1 cellular context compared by ENCODE assay signal in the genomic region with DNA sequence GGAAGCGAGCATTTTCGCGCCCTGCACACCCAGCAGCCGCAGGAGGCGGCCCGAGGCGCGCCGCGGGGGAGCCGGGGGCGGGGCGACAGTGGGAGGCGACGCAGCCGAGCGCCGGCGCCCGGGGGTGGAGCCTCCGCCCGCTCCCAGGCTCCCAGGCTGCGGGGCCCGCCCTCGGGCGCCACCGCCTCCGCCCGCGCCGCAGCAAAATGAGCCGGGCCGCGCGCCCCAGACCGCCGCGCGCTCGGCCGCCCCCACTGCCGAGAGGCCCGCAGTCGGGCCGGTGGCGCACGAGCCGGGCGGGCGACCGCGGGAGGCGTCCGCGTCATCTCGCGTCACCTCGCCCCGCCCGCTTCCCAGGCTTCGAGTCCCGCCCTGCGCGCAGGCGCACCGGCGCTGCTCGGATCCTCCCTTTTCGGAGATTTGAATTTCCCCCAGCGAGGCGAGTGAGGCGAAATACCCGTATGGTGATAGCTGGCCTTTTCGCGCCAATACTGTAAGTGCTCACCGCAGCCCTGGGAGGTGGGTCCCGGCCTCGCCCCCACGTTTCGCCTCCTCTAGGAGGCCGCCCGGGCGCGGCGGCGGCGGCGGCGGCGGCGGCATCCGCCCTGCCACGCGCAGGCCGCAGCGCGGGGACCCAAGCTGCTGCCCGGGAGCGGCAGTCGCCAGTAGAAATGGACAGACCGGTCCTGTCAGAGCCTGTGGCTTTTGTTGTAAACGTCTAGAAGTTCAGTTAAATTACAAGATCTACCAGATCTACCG.
TF ChIP-seq lines count a peak whose summit lies in the region.

A gene with protein sequence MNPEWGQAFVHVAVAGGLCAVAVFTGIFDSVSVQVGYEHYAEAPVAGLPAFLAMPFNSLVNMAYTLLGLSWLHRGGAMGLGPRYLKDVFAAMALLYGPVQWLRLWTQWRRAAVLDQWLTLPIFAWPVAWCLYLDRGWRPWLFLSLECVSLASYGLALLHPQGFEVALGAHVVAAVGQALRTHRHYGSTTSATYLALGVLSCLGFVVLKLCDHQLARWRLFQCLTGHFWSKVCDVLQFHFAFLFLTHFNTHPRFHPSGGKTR (plus strand): TSS at position 387 of the 759 bp plus-strand sequence. CDS start 9,309 bp downstream, outside the sequence.

TF ChIP-seq in HepG2, 621 proteins besides CTCF, POLR2A, EP300 and RAD21 (continued from another document):
- TF ChIP-seq BHLHE40 (IDR thresholded peaks at IDR 0.05; ENCODE audit: low read length): peak; percentile 47
- TF ChIP-seq, protein P1, sequence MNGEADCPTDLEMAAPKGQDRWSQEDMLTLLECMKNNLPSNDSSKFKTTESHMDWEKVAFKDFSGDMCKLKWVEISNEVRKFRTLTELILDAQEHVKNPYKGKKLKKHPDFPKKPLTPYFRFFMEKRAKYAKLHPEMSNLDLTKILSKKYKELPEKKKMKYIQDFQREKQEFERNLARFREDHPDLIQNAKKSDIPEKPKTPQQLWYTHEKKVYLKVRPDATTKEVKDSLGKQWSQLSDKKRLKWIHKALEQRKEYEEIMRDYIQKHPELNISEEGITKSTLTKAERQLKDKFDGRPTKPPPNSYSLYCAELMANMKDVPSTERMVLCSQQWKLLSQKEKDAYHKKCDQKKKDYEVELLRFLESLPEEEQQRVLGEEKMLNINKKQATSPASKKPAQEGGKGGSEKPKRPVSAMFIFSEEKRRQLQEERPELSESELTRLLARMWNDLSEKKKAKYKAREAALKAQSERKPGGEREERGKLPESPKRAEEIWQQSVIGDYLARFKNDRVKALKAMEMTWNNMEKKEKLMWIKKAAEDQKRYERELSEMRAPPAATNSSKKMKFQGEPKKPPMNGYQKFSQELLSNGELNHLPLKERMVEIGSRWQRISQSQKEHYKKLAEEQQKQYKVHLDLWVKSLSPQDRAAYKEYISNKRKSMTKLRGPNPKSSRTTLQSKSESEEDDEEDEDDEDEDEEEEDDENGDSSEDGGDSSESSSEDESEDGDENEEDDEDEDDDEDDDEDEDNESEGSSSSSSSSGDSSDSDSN (CRISPR knock-in tag; IDR thresholded peaks at IDR 0.05): peak; percentile 7; the same call in 1 of the 2 replicates
- TF ChIP-seq TOE1 (CRISPR knock-in tag; IDR thresholded peaks at IDR 0.05): no peak
- TF ChIP-seq NFIB (CRISPR knock-in tag; IDR thresholded peaks at IDR 0.05; ENCODE audit: borderline replicate concordance): no peak
- TF ChIP-seq CREB1 (IDR thresholded peaks at IDR 0.05): peak; percentile 80; the same call in 1 of the 2 replicates
- no peak for TF ChIP-seq CREB1 (CRISPR knock-in tag; IDR thresholded peaks at IDR 0.05)
- TF ChIP-seq ZNF766 (CRISPR knock-in tag; IDR thresholded peaks at IDR 0.05; ENCODE audit: borderline replicate concordance): 0 out of 2 replicates have a peak, but pooled peaks have one; percentile 0
- peak; percentile 11 for TF ChIP-seq YY1 (IDR thresholded peaks at IDR 0.05; ENCODE audit: insufficient read depth, insufficient replicate concordance, low read depth, low read length)
- TF ChIP-seq EED (CRISPR knock-in tag; IDR thresholded peaks at IDR 0.05): no peak
- TF ChIP-seq SIN3A (IDR thresholded peaks at IDR 0.05; ENCODE audit: borderline replicate concordance, low read depth, low read length): peak; percentile 20; the same call in 1 of the 2 replicates
- TF ChIP-seq, protein P2, sequence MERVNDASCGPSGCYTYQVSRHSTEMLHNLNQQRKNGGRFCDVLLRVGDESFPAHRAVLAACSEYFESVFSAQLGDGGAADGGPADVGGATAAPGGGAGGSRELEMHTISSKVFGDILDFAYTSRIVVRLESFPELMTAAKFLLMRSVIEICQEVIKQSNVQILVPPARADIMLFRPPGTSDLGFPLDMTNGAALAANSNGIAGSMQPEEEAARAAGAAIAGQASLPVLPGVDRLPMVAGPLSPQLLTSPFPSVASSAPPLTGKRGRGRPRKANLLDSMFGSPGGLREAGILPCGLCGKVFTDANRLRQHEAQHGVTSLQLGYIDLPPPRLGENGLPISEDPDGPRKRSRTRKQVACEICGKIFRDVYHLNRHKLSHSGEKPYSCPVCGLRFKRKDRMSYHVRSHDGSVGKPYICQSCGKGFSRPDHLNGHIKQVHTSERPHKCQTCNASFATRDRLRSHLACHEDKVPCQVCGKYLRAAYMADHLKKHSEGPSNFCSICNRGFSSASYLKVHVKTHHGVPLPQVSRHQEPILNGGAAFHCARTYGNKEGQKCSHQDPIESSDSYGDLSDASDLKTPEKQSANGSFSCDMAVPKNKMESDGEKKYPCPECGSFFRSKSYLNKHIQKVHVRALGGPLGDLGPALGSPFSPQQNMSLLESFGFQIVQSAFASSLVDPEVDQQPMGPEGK (CRISPR knock-in tag; IDR thresholded peaks at IDR 0.05): 0 out of 2 replicates have a peak, but pooled peaks have one; percentile 23
- TF ChIP-seq ZC3H13 (CRISPR knock-in tag; IDR thresholded peaks at IDR 0.05): 0 out of 2 replicates have a peak, but pooled peaks have one; percentile 24
- TF ChIP-seq SP1 (IDR thresholded peaks at IDR 0.05): no peak
- TF ChIP-seq SP1 (CRISPR knock-in tag; IDR thresholded peaks at IDR 0.05): peak; percentile 35; the same call in 1 of the 2 replicates
- TF ChIP-seq, protein P3, sequence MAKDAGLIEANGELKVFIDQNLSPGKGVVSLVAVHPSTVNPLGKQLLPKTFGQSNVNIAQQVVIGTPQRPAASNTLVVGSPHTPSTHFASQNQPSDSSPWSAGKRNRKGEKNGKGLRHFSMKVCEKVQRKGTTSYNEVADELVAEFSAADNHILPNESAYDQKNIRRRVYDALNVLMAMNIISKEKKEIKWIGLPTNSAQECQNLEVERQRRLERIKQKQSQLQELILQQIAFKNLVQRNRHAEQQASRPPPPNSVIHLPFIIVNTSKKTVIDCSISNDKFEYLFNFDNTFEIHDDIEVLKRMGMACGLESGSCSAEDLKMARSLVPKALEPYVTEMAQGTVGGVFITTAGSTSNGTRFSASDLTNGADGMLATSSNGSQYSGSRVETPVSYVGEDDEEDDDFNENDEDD (CRISPR knock-in tag; IDR thresholded peaks at IDR 0.05; ENCODE audit: borderline replicate concordance): 0 out of 2 replicates have a peak, but pooled peaks have one; percentile 58
- peak; percentile 7 for TF ChIP-seq AGO2 (optimal IDR thresholded peaks at IDR 0.05; ENCODE audit: low read depth, low read length)
- 0 out of 2 replicates have a peak, but pooled peaks have one; percentile 39 for TF ChIP-seq KLF12 (CRISPR knock-in tag; IDR thresholded peaks at IDR 0.05; ENCODE audit: borderline replicate concordance)
- no peak for TF ChIP-seq ZNF430 (CRISPR knock-in tag; IDR thresholded peaks at IDR 0.05)
- TF ChIP-seq, protein P4, sequence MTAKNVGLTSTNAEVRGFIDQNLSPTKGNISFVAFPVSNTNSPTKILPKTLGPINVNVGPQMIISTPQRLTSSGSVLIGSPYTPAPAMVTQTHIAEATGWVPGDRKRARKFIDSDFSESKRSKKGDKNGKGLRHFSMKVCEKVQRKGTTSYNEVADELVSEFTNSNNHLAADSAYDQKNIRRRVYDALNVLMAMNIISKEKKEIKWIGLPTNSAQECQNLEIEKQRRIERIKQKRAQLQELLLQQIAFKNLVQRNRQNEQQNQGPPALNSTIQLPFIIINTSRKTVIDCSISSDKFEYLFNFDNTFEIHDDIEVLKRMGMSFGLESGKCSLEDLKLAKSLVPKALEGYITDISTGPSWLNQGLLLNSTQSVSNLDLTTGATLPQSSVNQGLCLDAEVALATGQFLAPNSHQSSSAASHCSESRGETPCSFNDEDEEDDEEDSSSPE (CRISPR knock-in tag; IDR thresholded peaks at IDR 0.05): peak; percentile 76
- TF ChIP-seq, protein P5, sequence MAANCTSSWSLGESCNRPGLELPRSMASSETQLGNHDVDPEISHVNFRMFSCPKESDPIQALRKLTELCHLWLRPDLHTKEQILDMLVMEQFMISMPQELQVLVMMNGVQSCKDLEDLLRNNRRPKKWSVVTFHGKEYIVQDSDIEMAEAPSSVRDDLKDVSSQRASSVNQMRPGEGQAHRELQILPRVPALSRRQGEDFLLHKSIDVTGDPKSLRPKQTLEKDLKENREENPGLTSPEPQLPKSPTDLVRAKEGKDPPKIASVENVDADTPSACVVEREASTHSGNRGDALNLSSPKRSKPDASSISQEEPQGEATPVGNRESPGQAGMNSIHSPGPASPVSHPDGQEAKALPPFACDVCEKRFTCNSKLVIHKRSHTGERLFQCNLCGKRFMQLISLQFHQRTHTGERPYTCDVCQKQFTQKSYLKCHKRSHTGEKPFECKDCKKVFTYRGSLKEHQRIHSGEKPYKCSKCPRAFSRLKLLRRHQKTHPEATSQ (CRISPR knock-in tag; IDR thresholded peaks at IDR 0.05; ENCODE audit: borderline replicate concordance): no peak
